17 cellular contexts compared by ENCODE assay signal in the genomic region with DNA sequence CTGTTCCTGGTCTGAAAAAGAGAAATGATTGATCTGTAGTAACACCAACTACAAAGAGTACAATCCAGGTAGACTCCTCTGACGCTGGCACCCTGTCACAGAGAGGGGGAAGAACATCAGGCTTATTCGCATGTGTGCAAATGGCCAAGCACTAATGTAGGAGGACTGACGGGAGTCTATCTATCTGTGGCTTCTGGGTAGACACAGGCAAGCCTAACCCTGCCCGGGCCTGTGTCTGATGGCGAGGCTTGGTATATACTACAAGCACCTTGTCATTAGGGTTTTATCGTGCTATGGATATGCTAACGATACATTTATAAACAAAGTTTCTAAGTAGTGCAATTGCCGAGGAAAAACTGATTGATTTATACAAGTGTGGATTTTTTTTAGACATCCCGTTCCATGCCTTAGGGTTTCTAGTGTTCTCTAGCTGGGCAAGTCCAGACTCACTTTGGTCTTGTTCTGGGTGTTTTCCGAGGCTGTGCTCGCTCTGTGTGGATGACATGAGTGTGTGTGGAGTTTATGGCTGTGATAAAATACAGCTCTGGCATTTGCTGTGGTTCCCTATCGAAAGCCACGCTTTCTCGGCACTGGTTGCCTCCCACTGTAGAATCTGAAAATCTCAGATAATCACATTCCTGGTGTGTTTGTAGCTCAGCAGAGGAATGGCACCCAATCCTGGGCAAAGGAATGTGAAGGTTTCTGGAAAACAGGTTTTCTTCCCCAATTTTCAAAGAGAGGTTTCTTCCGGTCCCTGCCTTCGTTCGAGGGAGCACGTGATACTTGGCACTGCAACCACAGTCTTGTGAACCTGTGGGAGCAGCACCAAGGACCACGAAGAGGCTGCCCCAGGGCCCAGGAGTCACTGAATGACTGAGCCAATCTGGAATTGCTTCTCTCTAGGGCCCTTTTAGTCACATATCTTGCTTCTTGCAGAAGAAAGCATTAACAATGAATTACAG.
DNase-seq lines count a peak whose midpoint lies in the region; ATAC-seq, FAIRE-seq and TF ChIP-seq lines count a peak whose summit lies in the region.
"Had no signal": no experiment of that assay in that cellular context is flagged by ENCODE, and none has a peak within 500 bp of the region (broad histone marks: within the 10 kb centered on the region; RNA-seq: fewer than 3 reads in every experiment).

No MANE protein-coding gene starts in this region.

- H3K36me3 ChIP-seq in astrocyte (ENCODE audit: insufficient read depth, low read length), result no peaks in the 10 kb centered on the region
- H3K36me3 ChIP-seq in esophagus squamous epithelium, result no peaks in the 10 kb centered on the region
- H3K36me3 ChIP-seq in neural progenitor cell, result no peaks in the 10 kb centered on the region
- H3K36me3 ChIP-seq: BLaER1 had no signal

- H3K4me1 ChIP-seq in astrocyte (ENCODE audit: insufficient read depth, low read length) (no peaks in the 10 kb centered on the region), esophagus squamous epithelium (peaks cover 0 to 22% (median 0%) of the 10 kb centered on the region in 3 donors), neural progenitor cell (no peaks in the 10 kb centered on the region)
- H3K4me1 ChIP-seq: BLaER1 had no signal

- intact Hi-C loops in esophagus squamous epithelium (cut with DNase I), result no loop called here

- H3F3A ChIP-seq in neural progenitor cell (ENCODE audit: low read depth), result no peaks in the 10 kb centered on the region

- H3K27me3 Mint-ChIP-seq in astrocyte (ENCODE audit: low read depth, unreplicated experiment), result peaks cover 2% of the 10 kb centered on the region
- no peaks in the 10 kb centered on the region for H3K27me3 Mint-ChIP-seq in neural progenitor cell (ENCODE audit: insufficient read depth, low read depth)

- WGBS in esophagus squamous epithelium, 2 donors, result 31 to 65% methylated on average over 15 to 17 of the region's 19 CpGs

- TF ChIP-seq POLR2A in esophagus squamous epithelium (IDR thresholded peaks at IDR 0.05), result no peak

- no peak overlapping the region for H3K9ac ChIP-seq in astrocyte (ENCODE audit: low read length)
- H3K9ac ChIP-seq in neural progenitor cell, result no peak overlapping the region
- H3K9ac ChIP-seq: BLaER1, GM23248 had no signal

- no peaks in the 10 kb centered on the region for H3K9me3 ChIP-seq in astrocyte (ENCODE audit: insufficient read depth, low read depth, low read length)
- no peaks in the 10 kb centered on the region for H3K9me3 ChIP-seq in esophagus squamous epithelium
- no peaks in the 10 kb centered on the region for H3K9me3 ChIP-seq in neural progenitor cell (ENCODE audit: low read depth)
- H3K9me3 ChIP-seq: BLaER1 had no signal

- DNase-seq in ELF-1 (ENCODE audit: low read depth, low spot score) (peak; percentile 35), astrocyte (ENCODE audit: low read depth) (peak; percentile 10), esophagus squamous epithelium (lab: John Stamatoyannopoulos, UW) (no peak), neural progenitor cell (ENCODE audit: low spot score) (no peak), UCSD-AML1 (lab: John Stamatoyannopoulos, UW; ENCODE audit: unreplicated experiment) (no peak)
- no peak for DNase-seq in effector CD8-positive, alpha-beta T cell (lab: John Stamatoyannopoulos, UW)
- DNase-seq in activated CD4-positive, alpha-beta T cell treated with anti-CD3 and anti-CD28 coated beads, Interleukin-2, amount 50 U/mL, for 4 hours, result no peak
- DNase-seq: CD8-positive, alpha-beta T cell; DMS79; GM23248; KBM-7; NCI-H146; NCI-H2081; NCI-H524; Right ventricle myocardium superior had no signal

- ATAC-seq in HG02938 (IDR thresholded peaks at IDR 0.05; ENCODE audit: unreplicated experiment), result no peak
- ATAC-seq: CD8-positive, alpha-beta T cell had no signal

- H4K20me1 ChIP-seq in astrocyte (ENCODE audit: insufficient read depth, low read length) (no peaks in the 10 kb centered on the region), neural progenitor cell (ENCODE audit: low read depth) (no peaks in the 10 kb centered on the region)
- H4K20me1 ChIP-seq: BLaER1 had no signal

- H3K79me2 ChIP-seq in astrocyte (ENCODE audit: insufficient read depth, low read length), result no peaks in the 10 kb centered on the region
- no peaks in the 10 kb centered on the region for H3K79me2 ChIP-seq in neural progenitor cell (ENCODE audit: low read depth)

- H2AFZ ChIP-seq in astrocyte (ENCODE audit: low read depth, low read length) (no peak overlapping the region), neural progenitor cell (replicated peaks) (peak overlapping the region; percentile 17)
- H2AFZ ChIP-seq: GM23248 had no signal

- H3K27me3 ChIP-seq in astrocyte (ENCODE audit: insufficient read depth, low read length) (no peaks in the 10 kb centered on the region), esophagus squamous epithelium (no peaks in the 10 kb centered on the region), neural progenitor cell (no peaks in the 10 kb centered on the region)
- H3K27me3 ChIP-seq: BLaER1 had no signal

- no peak overlapping the region for H3K27ac ChIP-seq in astrocyte (ENCODE audit: low read depth, low read length)
- peak overlapping the region; percentile 29 to 69 (median 60) for H3K27ac ChIP-seq in esophagus squamous epithelium
- H3K27ac ChIP-seq in neural progenitor cell, result no peak overlapping the region
- H3K27ac ChIP-seq: BLaER1, GM23248 had no signal

- H3K4me3 Mint-ChIP-seq in astrocyte (ENCODE audit: unreplicated experiment) (no peak overlapping the region), neural progenitor cell (no peak overlapping the region)
- H3K4me3 Mint-ChIP-seq: CD8-positive, alpha-beta T cell had no signal

- FAIRE-seq in astrocyte (lab: Jason Lieb, UNC), result no peak

- no peaks in the 10 kb centered on the region for H3K36me3 Mint-ChIP-seq in astrocyte (ENCODE audit: low read depth, unreplicated experiment)
- no peaks in the 10 kb centered on the region for H3K36me3 Mint-ChIP-seq in neural progenitor cell
- H3K36me3 Mint-ChIP-seq: CD8-positive, alpha-beta T cell had no signal

- H3K27ac Mint-ChIP-seq in astrocyte (ENCODE audit: unreplicated experiment) (no peak overlapping the region), neural progenitor cell (no peak overlapping the region)
- H3K27ac Mint-ChIP-seq: CD8-positive, alpha-beta T cell had no signal

- H3K9me3 Mint-ChIP-seq in astrocyte (ENCODE audit: unreplicated experiment) (no peaks in the 10 kb centered on the region), neural progenitor cell (no peaks in the 10 kb centered on the region)
- H3K9me3 Mint-ChIP-seq: CD8-positive, alpha-beta T cell had no signal

- H3K4me2 ChIP-seq in astrocyte (ENCODE audit: low read length) (no peak overlapping the region), neural progenitor cell (no peak overlapping the region)
- H3K4me2 ChIP-seq: BLaER1 had no signal

- no peaks in the 10 kb centered on the region for H3K4me1 Mint-ChIP-seq in astrocyte (ENCODE audit: low read depth, unreplicated experiment)
- H3K4me1 Mint-ChIP-seq in neural progenitor cell, result no peaks in the 10 kb centered on the region

- H3K4me3 ChIP-seq in astrocyte (ENCODE audit: insufficient read depth, low read depth, low read length), result no peak overlapping the region
- H3K4me3 ChIP-seq in esophagus squamous epithelium, result no peak overlapping the region
- no peak overlapping the region for H3K4me3 ChIP-seq in neural progenitor cell
- H3K4me3 ChIP-seq: BLaER1, GM23248 had no signal

- TF ChIP-seq CTCF in astrocyte (IDR thresholded peaks at IDR 0.05; ENCODE audit: insufficient read depth, low read depth, low read length) (no peak), esophagus squamous epithelium (IDR thresholded peaks at IDR 0.05) (no peak), neural progenitor cell (IDR thresholded peaks at IDR 0.05) (no peak)

Comparison
In these comparisons a context has a peak if more than half of its experiments do, and no peak if none do; other contexts are left out.
1. DNase-seq: peak in ELF-1 (single experiment) and astrocyte (single experiment); none in esophagus squamous epithelium (single experiment), neural progenitor cell (single experiment), effector CD8-positive, alpha-beta T cell (single experiment), UCSD-AML1 (single experiment) and activated CD4-positive, alpha-beta T cell treated with anti-CD3 and anti-CD28 coated beads, Interleukin-2, amount 50 U/mL, for 4 hours (0 of 2).
2. H3K27ac ChIP-seq: peak in esophagus squamous epithelium (4 of 4); none in astrocyte (single experiment) and neural progenitor cell (single experiment).